Comparison of ENCODE assay signal across 24 cellular contexts in the genomic region with DNA sequence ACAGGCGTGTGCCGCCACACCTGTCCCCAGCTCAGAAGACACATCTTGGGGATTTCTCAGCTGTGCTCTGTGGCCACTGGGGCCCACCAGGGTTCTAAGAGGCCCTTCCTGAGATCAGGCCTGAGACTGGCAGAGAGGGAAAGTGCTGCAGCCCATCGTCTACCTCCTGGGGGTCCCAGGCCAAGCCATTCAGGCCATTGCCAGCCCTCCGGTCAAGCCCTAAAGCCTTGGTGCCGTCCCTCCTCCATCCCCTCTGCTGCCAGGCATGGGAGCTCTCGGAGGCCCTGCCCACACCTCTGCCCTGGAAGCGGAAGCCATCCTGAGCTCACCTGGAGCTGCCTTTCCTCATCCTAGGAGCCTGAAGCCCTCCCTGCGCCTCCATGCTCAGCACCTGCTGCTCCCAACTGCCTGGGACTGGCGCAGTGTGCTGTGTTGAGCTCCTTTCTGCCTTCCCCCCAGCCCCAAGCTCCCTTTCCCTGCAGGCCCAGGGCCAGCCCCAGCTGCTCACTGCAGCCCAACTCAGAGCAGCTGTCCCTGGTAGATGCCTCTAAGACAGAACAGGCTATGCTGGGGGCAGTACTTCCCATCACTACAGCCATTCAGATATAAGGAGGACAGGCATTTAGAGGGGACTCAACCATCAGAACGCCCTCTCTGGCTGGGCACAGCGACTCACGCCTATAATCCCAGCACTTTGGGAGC. TPM values are rescaled to one million over a fixed set of nuclear protein-coding genes. Genes with fewer than 3 reads are reported as not detected.
DNase-seq lines count a peak whose midpoint lies in the region; TF ChIP-seq lines count a peak whose summit lies in the region.
"Had no signal": no experiment of that assay in that cellular context is flagged by ENCODE, and none has a peak within 500 bp of the region (broad histone marks: within the 10 kb centered on the region; RNA-seq: fewer than 3 reads in every experiment).

No MANE protein-coding gene starts in this region.

- H3K79me1 ChIP-seq in mesenchymal stem cell (replicated peaks; ENCODE audit: low read length, poor library complexity, severe bottlenecking) = no peaks in the 10 kb centered on the region

- H3K9ac ChIP-seq in duodenal mucosa (ENCODE audit: low read depth in 1 of 2, low read length in 2 of 2) = no peak overlapping the region
- H3K9ac ChIP-seq in neural progenitor cell = no peak overlapping the region
- H3K9ac ChIP-seq in mesenchymal stem cell (ENCODE audit: low read length) = no peak overlapping the region

- H3K14ac ChIP-seq in mesenchymal stem cell (ENCODE audit: low read length in 2 of 2) = peak overlapping the region in 1 of 2 experiments; percentile 23

- H3K4me3 Mint-ChIP-seq in neural progenitor cell = no peak overlapping the region
- H3K4me3 Mint-ChIP-seq: CD4-positive, alpha-beta memory T cell; T-cell had no signal

- H3K4me2 ChIP-seq in neural progenitor cell (no peak overlapping the region), mesenchymal stem cell (ENCODE audit: low read length, poor library complexity, severe bottlenecking) (no peak overlapping the region)

- no peaks in the 10 kb centered on the region for H3F3A ChIP-seq in neural progenitor cell (ENCODE audit: low read depth)

- no peaks in the 10 kb centered on the region for H3K9me3 Mint-ChIP-seq in neural progenitor cell
- H3K9me3 Mint-ChIP-seq: T-cell had no signal

- H3K27ac ChIP-seq in duodenal mucosa (ENCODE audit: low read depth, low read length) (no peak overlapping the region), neural progenitor cell (no peak overlapping the region), mesenchymal stem cell (ENCODE audit: low read length, poor library complexity, severe bottlenecking) (no peak overlapping the region)
- H3K27ac ChIP-seq: RWPE1, SK-N-MC had no signal

- H3K4me1 Mint-ChIP-seq in neural progenitor cell = no peaks in the 10 kb centered on the region
- H3K4me1 Mint-ChIP-seq: CD4-positive, alpha-beta memory T cell; T-cell had no signal

- no peaks in the 10 kb centered on the region for H3K27me3 ChIP-seq in H7 (ENCODE audit: control insufficient read depth, insufficient read depth, low read length)
- H3K27me3 ChIP-seq in duodenal mucosa (ENCODE audit: control insufficient read depth in 1 of 2, insufficient read depth in 2 of 2, low read length in 2 of 2) = no peaks in the 10 kb centered on the region
- H3K27me3 ChIP-seq in neural progenitor cell = no peaks in the 10 kb centered on the region
- peaks cover 0 to 10% of the 10 kb centered on the region in 2 experiments for H3K27me3 ChIP-seq in mesenchymal stem cell (ENCODE audit: control insufficient read depth in 1 of 2, insufficient read depth in 1 of 2, low read length in 2 of 2)
- H3K27me3 ChIP-seq: BE2C had no signal

- peak overlapping the region; percentile 69 for H3K27ac Mint-ChIP-seq in neural progenitor cell
- H3K27ac Mint-ChIP-seq: CD4-positive, alpha-beta memory T cell; T-cell had no signal

- H3K27me3 Mint-ChIP-seq in neural progenitor cell (ENCODE audit: insufficient read depth, low read depth) = no peaks in the 10 kb centered on the region
- H3K27me3 Mint-ChIP-seq: CD4-positive, alpha-beta memory T cell; T-cell had no signal

- H4K8ac ChIP-seq in mesenchymal stem cell (ENCODE audit: low read length) = no peak overlapping the region

- H3K36me3 ChIP-seq in H7 (replicated peaks; ENCODE audit: control insufficient read depth, insufficient read depth, low read length) = no peaks in the 10 kb centered on the region
- H3K36me3 ChIP-seq in duodenal mucosa (ENCODE audit: control insufficient read depth in 1 of 2, insufficient read depth in 2 of 2, low read length in 2 of 2) = peaks cover 0 to 15% of the 10 kb centered on the region in 2 donors
- H3K36me3 ChIP-seq in neural progenitor cell = no peaks in the 10 kb centered on the region
- H3K36me3 ChIP-seq in mesenchymal stem cell (ENCODE audit: control insufficient read depth in 1 of 2, insufficient read depth in 2 of 2, low read depth in 1 of 2, low read length in 2 of 2) = no peaks in the 10 kb centered on the region
- H3K36me3 ChIP-seq: BE2C had no signal

- no peak overlapping the region for H2BK5ac ChIP-seq in mesenchymal stem cell (ENCODE audit: low read depth, low read length, poor library complexity, severe bottlenecking)

- H2BK120ac ChIP-seq in mesenchymal stem cell (ENCODE audit: low read depth, low read length) = no peak overlapping the region

- no peak overlapping the region for H3K4ac ChIP-seq in mesenchymal stem cell (ENCODE audit: low read depth in 1 of 2, low read length in 2 of 2)

- no peaks in the 10 kb centered on the region for H3K79me2 ChIP-seq in neural progenitor cell (ENCODE audit: low read depth)

- no peak for TF ChIP-seq POLR2A in erythroblast (IDR thresholded peaks at IDR 0.05; ENCODE audit: low read length)

- H3K18ac ChIP-seq in mesenchymal stem cell (ENCODE audit: low read depth in 1 of 2, low read length in 2 of 2) = no peak overlapping the region

- H3K4me1 ChIP-seq in duodenal mucosa (ENCODE audit: control insufficient read depth in 1 of 2, insufficient read depth in 2 of 2, low read length in 2 of 2) (peaks cover 13 to 15% of the 10 kb centered on the region in 2 donors), neural progenitor cell (no peaks in the 10 kb centered on the region), mesenchymal stem cell (ENCODE audit: control insufficient read depth, insufficient read depth, low read depth, low read length) (peaks cover 10% of the 10 kb centered on the region)
- H3K4me1 ChIP-seq: BE2C had no signal

- H3K4me3 ChIP-seq in H7 (ENCODE audit: insufficient read depth, low read depth, low read length) (no peak overlapping the region), duodenal mucosa (ENCODE audit: low read depth in 1 of 2, low read length in 2 of 2) (peak overlapping the region; percentile 22 to 28), neural progenitor cell (no peak overlapping the region), mesenchymal stem cell (ENCODE audit: insufficient read depth in 1 of 2, low read depth in 1 of 2, low read length in 2 of 2) (no peak overlapping the region)
- H3K4me3 ChIP-seq: SK-N-MC had no signal

- H3K36me3 Mint-ChIP-seq in neural progenitor cell = no peaks in the 10 kb centered on the region
- H3K36me3 Mint-ChIP-seq: CD4-positive, alpha-beta memory T cell; T-cell had no signal

- no peak overlapping the region for H2AK5ac ChIP-seq in mesenchymal stem cell (ENCODE audit: low read length, severe bottlenecking)

- no peak overlapping the region for H4K91ac ChIP-seq in mesenchymal stem cell (ENCODE audit: low read length)

- no peak overlapping the region for H2AFZ ChIP-seq in neural progenitor cell (replicated peaks)
- no peak overlapping the region for H2AFZ ChIP-seq in mesenchymal stem cell (ENCODE audit: low read depth, low read length)

- H3K23ac ChIP-seq in mesenchymal stem cell (ENCODE audit: low read length in 2 of 2) = no peak overlapping the region

- no peaks in the 10 kb centered on the region for H3K9me3 ChIP-seq in duodenal mucosa (ENCODE audit: control insufficient read depth in 1 of 2, low read length in 2 of 2)
- no peaks in the 10 kb centered on the region for H3K9me3 ChIP-seq in neural progenitor cell (ENCODE audit: low read depth)
- H3K9me3 ChIP-seq in mesenchymal stem cell (ENCODE audit: control insufficient read depth, low read length) = no peaks in the 10 kb centered on the region
- H3K9me3 ChIP-seq: BE2C had no signal

- no peak for TF ChIP-seq CTCF in neural progenitor cell (IDR thresholded peaks at IDR 0.05)
- TF ChIP-seq CTCF in GM20000 (IDR thresholded peaks at IDR 0.05; ENCODE audit: extremely low read depth, missing control alignments) = no peak

- H2BK15ac ChIP-seq in mesenchymal stem cell (ENCODE audit: low read depth, poor library complexity, severe bottlenecking) = no peak overlapping the region

- DNase-seq in H7 = peak; percentile 46
- peak; percentile 20 for DNase-seq in LHCN-M2 (ENCODE audit: low read depth)
- no peak for DNase-seq in neural progenitor cell (ENCODE audit: low spot score)
- no peak for DNase-seq in GM20000 (ENCODE audit: low spot score)
- no peak for DNase-seq in erythroblast (lab: John Stamatoyannopoulos, UW)
- no peak for DNase-seq in MV-4-11 (lab: John Stamatoyannopoulos, UW)
- DNase-seq in mesenchymal stem cell = no peak
- DNase-seq: BE2C; CD4-positive, alpha-beta memory T cell; DND-41; GF-D8; NCI-H1092; NCI-H1694 treated with DMSO at 0.1 percent for 48 hours; NCI-H774; T-cell had no signal

- 90% methylated on average over 12 of the region's 12 CpGs for WGBS in mesenchymal stem cell

- H4K20me1 ChIP-seq in neural progenitor cell (ENCODE audit: low read depth) = no peaks in the 10 kb centered on the region

- H2BK12ac ChIP-seq in mesenchymal stem cell (ENCODE audit: low read length in 2 of 2) = no peak overlapping the region

RNA-seq across cellular contexts. Expression of gene SLC7A9, which starts 2.9 kb away (rescaled TPM):
- total RNA-seq in H7 (2014; rRNA removed; shearing (Covaris generic)) = not detected in 2 replicates
- total RNA-seq in LHCN-M2 (2014; rRNA removed) = not detected in 2 replicates
- polyA plus RNA-seq in LHCN-M2 (2012) = 0.02 TPM
- not detected in 2 replicates for total RNA-seq in neural progenitor cell (ENCODE audit: low replicate concordance)
- 0.04 TPM for polyA plus RNA-seq in mesenchymal stem cell (2013, experiment 1 of 2)
- not detected for polyA plus RNA-seq in mesenchymal stem cell (2013, experiment 2 of 2)
- total RNA-seq: H4, HT1080, M059J, NCI-H460, OCI-LY7 had no signal
- polyA plus RNA-seq: AG04450; CD4-positive, alpha-beta memory T cell had no signal

Comparison
In these comparisons a context has a peak if more than half of its experiments do, and no peak if none do; other contexts are left out.
1. DNase-seq: peak in H7 (single experiment) and LHCN-M2 (single experiment); none in neural progenitor cell (single experiment), GM20000 (single experiment), erythroblast (0 of 2), MV-4-11 (single experiment) and mesenchymal stem cell (single experiment).
2. H3K4me3 ChIP-seq: peak in duodenal mucosa (2 of 2); none in H7 (single experiment), neural progenitor cell (single experiment) and mesenchymal stem cell (0 of 2).